Comparison of ENCODE assay signal across 17 cellular contexts in the genomic region with DNA sequence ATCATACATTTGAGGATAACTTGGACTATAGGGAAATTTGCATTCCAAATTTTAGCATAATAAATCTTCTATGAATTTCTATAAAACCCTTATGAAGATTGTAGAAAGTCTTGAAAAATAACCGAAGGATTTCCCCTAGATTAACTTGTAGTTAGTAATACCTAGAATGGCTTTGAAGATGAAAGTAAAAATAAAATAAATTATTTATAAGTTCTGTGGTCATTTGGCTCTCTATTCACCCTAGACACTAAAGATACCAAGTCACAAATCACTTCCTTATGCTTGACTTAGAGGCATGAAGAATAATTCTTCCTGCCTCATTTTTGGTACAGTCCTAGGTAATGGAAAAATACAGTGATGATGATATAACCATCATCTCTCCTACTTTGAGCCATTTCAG.
A peak's percentile ranks its signal among the peaks of the same experiment; 100 is the strongest.
DNase-seq lines count a peak whose midpoint lies in the region; ATAC-seq, FAIRE-seq and TF ChIP-seq lines count a peak whose summit lies in the region.
"Had no signal": no experiment of that assay in that cellular context is flagged by ENCODE, and none has a peak within 500 bp of the region (broad histone marks: within the 10 kb centered on the region; RNA-seq: fewer than 3 reads in every experiment).

No MANE protein-coding gene starts in this region.

- POLR2A ChIA-PET in GM12878 (lab: Charles Lee), result no interaction called here

- ATAC-seq in GM18868 (IDR thresholded peaks at IDR 0.05; ENCODE audit: unreplicated experiment) (peak; percentile 52), GM21619 (IDR thresholded peaks at IDR 0.05; ENCODE audit: unreplicated experiment) (peak; percentile 65), HG03135 (IDR thresholded peaks at IDR 0.05; ENCODE audit: unreplicated experiment) (peak; percentile 63), GM12878 (peak; percentile 67)
- ATAC-seq: psoas muscle had no signal

- FAIRE-seq in GM12878 (lab: Jason Lieb, UNC), result no peak
- FAIRE-seq: GM12891 had no signal

- TF ChIP-seq POLR2A in GM12878 (IDR thresholded peaks at IDR 0.05; ENCODE audit: low read depth, low read length) (no peak), stomach (IDR thresholded peaks at IDR 0.05) (no peak)

- no peaks in the 10 kb centered on the region for H3K79me2 ChIP-seq in GM12878 (ENCODE audit: control insufficient read depth, insufficient read depth, low read length)

- DNase-seq in GM12878 (ENCODE audit: low read depth, low spot score) (no peak), NCI-H69 (lab: John Stamatoyannopoulos, UW) (no peak), stomach (no peak), NCI-H1417 (lab: John Stamatoyannopoulos, UW) (no peak)
- DNase-seq in activated T-cell treated with anti-CD3 and anti-CD28 coated beads, Interleukin-2, amount 50 U/mL, for 48 hours, result no peak
- DNase-seq: COR-L47, foreskin melanocyte, NCI-H1694, NCI-H226, psoas muscle, WERI-Rb-1 had no signal

- TF ChIP-seq CTCF in GM12878 (IDR thresholded peaks at IDR 0.05 in 2 of 3, conservative IDR thresholded peaks at IDR 0.05 in 1 of 3; ENCODE audit: control insufficient read depth in 2 of 3, extremely low read depth in 1 of 3, insufficient read depth in 1 of 3, low read depth in 3 of 3, low read length in 3 of 3), result no peak
- no peak for TF ChIP-seq CTCF in stomach (IDR thresholded peaks at IDR 0.05)

- H3K4me3 ChIP-seq in GM12878, result no peak overlapping the region
- H3K4me3 ChIP-seq in stomach, result no peak overlapping the region
- H3K4me3 ChIP-seq: HAP-1, psoas muscle, smooth muscle cell had no signal

- no peak overlapping the region for H3K27ac ChIP-seq in GM12878 (ENCODE audit: control insufficient read depth, insufficient read depth)
- H3K27ac ChIP-seq in stomach, result no peak overlapping the region
- H3K27ac ChIP-seq: psoas muscle, WERI-Rb-1 had no signal

- in situ Hi-C loops in GM12878 (cut with MboI), result no loop called here

- CTCF ChIA-PET in GM12878 (lab: Yijun Ruan, JAX), result no interaction called here

- BruUV-seq in GM12878 (replicated peaks; lab: Mats Ljungman, UMichigan), result no TSS peak

- no peak overlapping the region for H3K4me2 ChIP-seq in GM12878 (ENCODE audit: control insufficient read depth, insufficient read depth)
- H3K4me2 ChIP-seq: smooth muscle cell had no signal

- no peaks in the 10 kb centered on the region for H4K20me1 ChIP-seq in GM12878 (ENCODE audit: control insufficient read depth, insufficient read depth)

- H3K9ac ChIP-seq in GM12878 (ENCODE audit: control insufficient read depth, insufficient read depth, low read length), result no peak overlapping the region

- RAD21 ChIA-PET in GM12878 (lab: Charles Lee; ENCODE audit: unreplicated experiment), result no interaction called here

- H3K36me3 ChIP-seq in GM12878 (ENCODE audit: control insufficient read depth in 2 of 2, insufficient read depth in 2 of 2, low read length in 1 of 2), result no peaks in the 10 kb centered on the region
- H3K36me3 ChIP-seq in stomach, result no peaks in the 10 kb centered on the region
- H3K36me3 ChIP-seq: HAP-1, WERI-Rb-1 had no signal

- intact Hi-C loops in GM12878 (cut with micrococcal nuclease; ENCODE audit: unreplicated experiment), result no loop called here
- intact Hi-C loops in stomach (cut with DNase I; ENCODE audit: low total_unique reads), result no loop called here

- no peaks in the 10 kb centered on the region for H3K9me3 ChIP-seq in GM12878 (replicated peaks; ENCODE audit: control insufficient read depth, insufficient read depth, low read length)
- no peaks in the 10 kb centered on the region for H3K9me3 ChIP-seq in stomach
- H3K9me3 ChIP-seq: HAP-1, psoas muscle had no signal

- H3K27me3 ChIP-seq in GM12878 (replicated peaks in 1 of 2; ENCODE audit: control insufficient read depth in 2 of 2, insufficient read depth in 2 of 2, low read length in 1 of 2) (no peaks in the 10 kb centered on the region), stomach (no peaks in the 10 kb centered on the region)

- no peak overlapping the region for H2AFZ ChIP-seq in GM12878 (ENCODE audit: control insufficient read depth, low read depth, low read length)

- SMC1A ChIA-PET in GM12878 (lab: Charles Lee; ENCODE audit: uncharacterized antibody, unreplicated experiment), result no interaction called here

- TF ChIP-seq EP300 in GM12878 (IDR thresholded peaks at IDR 0.05; ENCODE audit: borderline replicate concordance in 1 of 2, control insufficient read depth in 1 of 2, low read depth in 2 of 2, low read length in 2 of 2), result no peak
- TF ChIP-seq EP300 in stomach (IDR thresholded peaks at IDR 0.05), result no peak

- no peak for TF ChIP-seq RAD21 in GM12878 (IDR thresholded peaks at IDR 0.05; ENCODE audit: insufficient read depth, low read depth, low read length)

- no peaks in the 10 kb centered on the region for H3K4me1 ChIP-seq in GM12878 (ENCODE audit: control insufficient read depth, insufficient read depth, low read length)
- no peaks in the 10 kb centered on the region for H3K4me1 ChIP-seq in stomach
- H3K4me1 ChIP-seq: psoas muscle had no signal

- WGBS in GM12878 (ENCODE audit: insufficient coverage, insufficient replicate concordance, low lambda C conversion rate, missing lambda C conversion rate), result 0% methylated on average over 1 of the region's 1 CpG
- 63 to 93% (median 88%) methylated on average over 1 of the region's 1 CpG for WGBS in stomach, 5 donors

TF ChIP-seq in GM12878, 131 proteins besides CTCF, POLR2A, EP300 and RAD21 (continues in another document):
- TF ChIP-seq TCF7 (IDR thresholded peaks at IDR 0.05; ENCODE audit: borderline replicate concordance) (peak; percentile 60; the same call in 1 of the 2 replicates), RUNX3 (IDR thresholded peaks at IDR 0.05; ENCODE audit: low read length) (peak; percentile 67; the same call in 1 of the 2 replicates), JUND (IDR thresholded peaks at IDR 0.05; ENCODE audit: low read depth, low read length) (no peak), NRF1 (conservative IDR thresholded peaks at IDR 0.05; ENCODE audit: low read depth, low read length) (no peak)
- TF ChIP-seq, protein P1, sequence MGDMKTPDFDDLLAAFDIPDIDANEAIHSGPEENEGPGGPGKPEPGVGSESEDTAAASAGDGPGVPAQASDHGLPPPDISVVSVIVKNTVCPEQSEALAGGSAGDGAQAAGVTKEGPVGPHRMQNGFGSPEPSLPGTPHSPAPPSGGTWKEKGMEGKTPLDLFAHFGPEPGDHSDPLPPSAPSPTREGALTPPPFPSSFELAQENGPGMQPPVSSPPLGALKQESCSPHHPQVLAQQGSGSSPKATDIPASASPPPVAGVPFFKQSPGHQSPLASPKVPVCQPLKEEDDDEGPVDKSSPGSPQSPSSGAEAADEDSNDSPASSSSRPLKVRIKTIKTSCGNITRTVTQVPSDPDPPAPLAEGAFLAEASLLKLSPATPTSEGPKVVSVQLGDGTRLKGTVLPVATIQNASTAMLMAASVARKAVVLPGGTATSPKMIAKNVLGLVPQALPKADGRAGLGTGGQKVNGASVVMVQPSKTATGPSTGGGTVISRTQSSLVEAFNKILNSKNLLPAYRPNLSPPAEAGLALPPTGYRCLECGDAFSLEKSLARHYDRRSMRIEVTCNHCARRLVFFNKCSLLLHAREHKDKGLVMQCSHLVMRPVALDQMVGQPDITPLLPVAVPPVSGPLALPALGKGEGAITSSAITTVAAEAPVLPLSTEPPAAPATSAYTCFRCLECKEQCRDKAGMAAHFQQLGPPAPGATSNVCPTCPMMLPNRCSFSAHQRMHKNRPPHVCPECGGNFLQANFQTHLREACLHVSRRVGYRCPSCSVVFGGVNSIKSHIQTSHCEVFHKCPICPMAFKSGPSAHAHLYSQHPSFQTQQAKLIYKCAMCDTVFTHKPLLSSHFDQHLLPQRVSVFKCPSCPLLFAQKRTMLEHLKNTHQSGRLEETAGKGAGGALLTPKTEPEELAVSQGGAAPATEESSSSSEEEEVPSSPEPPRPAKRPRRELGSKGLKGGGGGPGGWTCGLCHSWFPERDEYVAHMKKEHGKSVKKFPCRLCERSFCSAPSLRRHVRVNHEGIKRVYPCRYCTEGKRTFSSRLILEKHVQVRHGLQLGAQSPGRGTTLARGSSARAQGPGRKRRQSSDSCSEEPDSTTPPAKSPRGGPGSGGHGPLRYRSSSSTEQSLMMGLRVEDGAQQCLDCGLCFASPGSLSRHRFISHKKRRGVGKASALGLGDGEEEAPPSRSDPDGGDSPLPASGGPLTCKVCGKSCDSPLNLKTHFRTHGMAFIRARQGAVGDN (IDR thresholded peaks at IDR 0.05), result no peak
- TF ChIP-seq, protein P2, sequence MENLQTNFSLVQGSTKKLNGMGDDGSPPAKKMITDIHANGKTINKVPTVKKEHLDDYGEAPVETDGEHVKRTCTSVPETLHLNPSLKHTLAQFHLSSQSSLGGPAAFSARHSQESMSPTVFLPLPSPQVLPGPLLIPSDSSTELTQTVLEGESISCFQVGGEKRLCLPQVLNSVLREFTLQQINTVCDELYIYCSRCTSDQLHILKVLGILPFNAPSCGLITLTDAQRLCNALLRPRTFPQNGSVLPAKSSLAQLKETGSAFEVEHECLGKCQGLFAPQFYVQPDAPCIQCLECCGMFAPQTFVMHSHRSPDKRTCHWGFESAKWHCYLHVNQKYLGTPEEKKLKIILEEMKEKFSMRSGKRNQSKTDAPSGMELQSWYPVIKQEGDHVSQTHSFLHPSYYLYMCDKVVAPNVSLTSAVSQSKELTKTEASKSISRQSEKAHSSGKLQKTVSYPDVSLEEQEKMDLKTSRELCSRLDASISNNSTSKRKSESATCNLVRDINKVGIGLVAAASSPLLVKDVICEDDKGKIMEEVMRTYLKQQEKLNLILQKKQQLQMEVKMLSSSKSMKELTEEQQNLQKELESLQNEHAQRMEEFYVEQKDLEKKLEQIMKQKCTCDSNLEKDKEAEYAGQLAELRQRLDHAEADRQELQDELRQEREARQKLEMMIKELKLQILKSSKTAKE (IDR thresholded peaks at IDR 0.05; ENCODE audit: low read depth, poor library complexity, severe bottlenecking), result no peak
